ENCODE assay signal across 9 cellular contexts in the genomic region with DNA sequence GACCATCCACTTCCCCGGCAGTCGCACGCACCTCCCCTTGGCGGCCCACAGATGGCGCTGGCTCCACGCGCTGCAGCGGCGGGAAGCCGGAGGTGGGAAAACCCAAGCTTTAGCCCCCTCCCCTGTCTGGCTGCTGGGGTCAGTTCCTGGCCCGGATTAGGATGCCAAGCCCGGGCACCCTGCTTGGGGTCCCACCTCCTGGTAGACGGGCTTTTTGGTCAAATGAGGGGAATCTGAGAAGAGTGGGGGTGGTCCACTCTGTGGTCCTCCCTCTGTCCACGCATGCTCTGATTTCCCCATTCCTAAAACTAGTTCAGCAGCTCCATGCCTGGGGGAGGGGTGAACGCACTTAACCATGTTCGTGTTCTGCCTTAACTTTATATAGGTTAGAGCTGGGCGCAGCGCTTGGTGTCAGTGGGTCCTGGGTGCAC. TPM values are rescaled to one million over a fixed set of nuclear protein-coding genes. Genes with fewer than 3 reads are reported as not detected.
DNase-seq lines count a peak whose midpoint lies in the region; ATAC-seq, FAIRE-seq and TF ChIP-seq lines count a peak whose summit lies in the region.
"Had no signal": no experiment of that assay in that cellular context is flagged by ENCODE, and none has a peak within 500 bp of the region (broad histone marks: within the 10 kb centered on the region; RNA-seq: fewer than 3 reads in every experiment).

No MANE protein-coding gene starts in this region.

- H3K9me1 ChIP-seq in K562 (ENCODE audit: control insufficient read depth, insufficient read depth, low read length) = no peaks in the 10 kb centered on the region

- H3K9me3 ChIP-seq in K562 (replicated peaks; ENCODE audit: control insufficient read depth, insufficient read depth, low read depth, low read length) = no peaks in the 10 kb centered on the region
- no peaks in the 10 kb centered on the region for H3K9me3 ChIP-seq in mesenchymal stem cell (ENCODE audit: control insufficient read depth, low read length)

- 0 out of 2 replicates have a peak overlapping the region, but pooled peaks have one; percentile 5 for H3K4me3 ChIP-seq in K562
- no peak overlapping the region for H3K4me3 ChIP-seq in mesenchymal stem cell (ENCODE audit: insufficient read depth in 1 of 2, low read depth in 1 of 2, low read length in 2 of 2)

- no peaks in the 10 kb centered on the region for H3K79me2 ChIP-seq in K562 (ENCODE audit: control insufficient read depth, insufficient read depth, low read length)

- H4K20me1 ChIP-seq in K562 (replicated peaks; ENCODE audit: control insufficient read depth, insufficient read depth, low read length) = no peaks in the 10 kb centered on the region

- in situ Hi-C loops in K562 (cut with MboI) = loop anchor here (10.0 kb wide), 1 partner anchor 212 kb away; a partner anchor contains a TSS

- peak overlapping the region; percentile 41 to 66; a peak in 2 of 4 replicates for H3K9ac ChIP-seq in K562 (ENCODE audit: insufficient read depth in 1 of 2, low read depth in 2 of 2, low read length in 2 of 2)
- H3K9ac ChIP-seq in mesenchymal stem cell (ENCODE audit: low read length) = no peak overlapping the region

- H3K27ac ChIP-seq in K562 (ENCODE audit: extremely low read depth, low read depth, low read length) = no peak overlapping the region; the same call in 2 of the 3 replicates
- no peak overlapping the region for H3K27ac ChIP-seq in mesenchymal stem cell (ENCODE audit: low read length, poor library complexity, severe bottlenecking)

- H2BK120ac ChIP-seq in mesenchymal stem cell (ENCODE audit: low read depth, low read length) = no peak overlapping the region

- no peak overlapping the region for H2AK5ac ChIP-seq in mesenchymal stem cell (ENCODE audit: low read length, severe bottlenecking)

- POLR2A ChIA-PET in K562 (lab: Yijun Ruan, JAX) = interaction anchor here (0.6 to 1.1 kb wide), 5 partner anchors 9 to 327 kb away, joined by 3 read pairs; no protein-coding TSS in a partner anchor

- H3K18ac ChIP-seq in mesenchymal stem cell (ENCODE audit: low read depth in 1 of 2, low read length in 2 of 2) = no peak overlapping the region

- H2BK12ac ChIP-seq in mesenchymal stem cell (ENCODE audit: low read length in 2 of 2) = no peak overlapping the region

- H3K36me3 ChIP-seq in K562 (ENCODE audit: control insufficient read depth, insufficient read depth, low read length) (no peaks in the 10 kb centered on the region), mesenchymal stem cell (ENCODE audit: control insufficient read depth in 1 of 2, insufficient read depth in 2 of 2, low read depth in 1 of 2, low read length in 2 of 2) (no peaks in the 10 kb centered on the region)

- no peak overlapping the region for H4K8ac ChIP-seq in mesenchymal stem cell (ENCODE audit: low read length)

- 16% methylated on average over 12 of the region's 18 CpGs for WGBS in K562 (ENCODE audit: insufficient coverage, low coverage, missing lambda C conversion rate)
- 23% methylated on average over 17 of the region's 18 CpGs for WGBS in mesenchymal stem cell

- H3K23ac ChIP-seq in mesenchymal stem cell (ENCODE audit: low read length in 2 of 2) = no peak overlapping the region

- no peak for TF ChIP-seq EP300 in Ishikawa (IDR thresholded peaks at IDR 0.05; ENCODE audit: borderline replicate concordance)
- TF ChIP-seq EP300 in K562 (IDR thresholded peaks at IDR 0.05; ENCODE audit: low read length) = no peak

- peaks cover 23 to 27% of the 10 kb centered on the region in 2 experiments for H3K4me1 ChIP-seq in K562 (replicated peaks in 1 of 2; ENCODE audit: control insufficient read depth in 2 of 2, insufficient read depth in 2 of 2, low read length in 2 of 2)
- H3K4me1 ChIP-seq in mesenchymal stem cell (ENCODE audit: control insufficient read depth, insufficient read depth, low read depth, low read length) = no peaks in the 10 kb centered on the region

- H3K4me2 ChIP-seq in K562 (ENCODE audit: insufficient read depth, low read length) = peak overlapping the region; percentile 60
- no peak overlapping the region for H3K4me2 ChIP-seq in mesenchymal stem cell (ENCODE audit: low read length, poor library complexity, severe bottlenecking)

- H4K91ac ChIP-seq in mesenchymal stem cell (ENCODE audit: low read length) = no peak overlapping the region

- TF ChIP-seq RAD21 in Ishikawa (IDR thresholded peaks at IDR 0.05; ENCODE audit: low read depth) (peak; percentile 62), K562 (CRISPR knock-in tag; conservative IDR thresholded peaks at IDR 0.05 in 1 of 2, IDR thresholded peaks at IDR 0.05 in 1 of 2) (peak; percentile 84)

- TF ChIP-seq POLR2A in K562 (conservative IDR thresholded peaks at IDR 0.05) = no peak

- BruUV-seq in K562 (replicated peaks; lab: Mats Ljungman, UMichigan) = no TSS peak

- no peaks in the 10 kb centered on the region for H3K79me1 ChIP-seq in mesenchymal stem cell (replicated peaks; ENCODE audit: low read length, poor library complexity, severe bottlenecking)

- H3K27me3 ChIP-seq in K562 (ENCODE audit: control insufficient read depth in 2 of 2, insufficient read depth in 2 of 2, low read length in 2 of 2) (no peaks in the 10 kb centered on the region), mesenchymal stem cell (ENCODE audit: control insufficient read depth in 1 of 2, insufficient read depth in 1 of 2, low read length in 2 of 2) (no peaks in the 10 kb centered on the region)

- no peak overlapping the region for H2BK15ac ChIP-seq in mesenchymal stem cell (ENCODE audit: low read depth, poor library complexity, severe bottlenecking)

- intact Hi-C loops in K562 (cut with micrococcal nuclease) = loop anchor here (1.0 kb wide), 1 partner anchor 102 kb away; no protein-coding TSS in a partner anchor

- DNase-seq in D721Med (ENCODE audit: insufficient read length, low spot score) = no peak
- DNase-seq in K562 (ENCODE audit: extremely low read depth in 1 of 4, low spot score in 3 of 4) = peak; percentile 68 to 74 (median 73)
- no peak for DNase-seq in mesenchymal stem cell
- no peak for DNase-seq in LoVo (ENCODE audit: low spot score)
- no peak for DNase-seq in pons (ENCODE audit: low spot score)
- no peak for DNase-seq in NCI-H446 (lab: John Stamatoyannopoulos, UW)

- H3K14ac ChIP-seq in mesenchymal stem cell (ENCODE audit: low read length in 2 of 2) = no peak overlapping the region

- H3K4ac ChIP-seq in mesenchymal stem cell (ENCODE audit: low read depth in 1 of 2, low read length in 2 of 2) = no peak overlapping the region

- CTCF ChIA-PET in K562 (lab: Yijun Ruan, JAX; ENCODE audit: low intra/inter-chr PET ratio) = interaction anchor here (0.8 kb wide), 2 partner anchors 238 to 392 kb away, joined by 3 read pairs; no protein-coding TSS in a partner anchor

- H2AFZ ChIP-seq in K562 (ENCODE audit: low read depth, low read length) (peak overlapping the region; percentile 84), mesenchymal stem cell (ENCODE audit: low read depth, low read length) (peak overlapping the region; percentile 63)

- no peak overlapping the region for H2BK5ac ChIP-seq in mesenchymal stem cell (ENCODE audit: low read depth, low read length, poor library complexity, severe bottlenecking)

- TF ChIP-seq CTCF in D721Med (IDR thresholded peaks at IDR 0.05; ENCODE audit: insufficient read depth, missing control alignments) = peak; percentile 51
- peak; percentile 82 to 95 (median 92) for TF ChIP-seq CTCF in K562 (IDR thresholded peaks at IDR 0.05 in 2 of 3, conservative IDR thresholded peaks at IDR 0.05 in 1 of 3; ENCODE audit: insufficient read depth in 2 of 3, low read depth in 1 of 3, low read length in 3 of 3)

- peak; percentile 72 for ATAC-seq in K562
- no peak for ATAC-seq in GM18867 (IDR thresholded peaks at IDR 0.05; ENCODE audit: unreplicated experiment)
- ATAC-seq: left colon had no signal

- FAIRE-seq in D721Med (lab: Jason Lieb, UNC) = no peak
- FAIRE-seq in K562 (lab: Jason Lieb, UNC) = peak; percentile 15

RNA-seq across cellular contexts. Expression of a gene that starts 8.1 kb away (rescaled TPM):
- total RNA-seq in K562 (2011; cell fraction: chromatin; rRNA removed; ENCODE audit: low replicate concordance) = 47.3 and 143 TPM in 2 replicates
- 41.1 and 66.9 TPM in 2 replicates for total RNA-seq in K562 (2011; cell fraction: nucleolus; rRNA removed)
- 46.1 and 57.8 TPM in 2 replicates for total RNA-seq in K562 (2011; cell fraction: nucleoplasm; rRNA removed)
- total RNA-seq in K562 (2014; rRNA removed) (8.2 and 15.2 TPM in 2 replicates), K562 (2014; rRNA removed; fragmentation: Illumina TruSeq; extraction: Trizol) (4.3 and 5.6 TPM in 2 replicates), K562 (2015; rRNA removed; fragmentation: Illumina TruSeq; extraction: Trizol) (4.4 and 4.7 TPM in 2 replicates), K562 (2021) (15.6 and 17.3 TPM in 2 replicates)
- polyA plus RNA-seq in K562 (2011; rRNA removed) (9.8 and 13.6 TPM in 2 replicates), K562 (2014; fragmentation: Illumina TruSeq; extraction: Trizol) (12.3 and 13.9 TPM in 2 replicates), K562 (2014; fragmentation: Nextera tagmentation; extraction: Ambion mirVana) (1 to 10 TPM; 4.4 to 6.4 TPM), K562 (2014; rRNA removed) (14.9 and 19.2 TPM in 2 replicates)
- 9.0 and 9.5 TPM in 2 replicates for polyA plus RNA-seq in K562 (2011; cell fraction: cytosol; rRNA removed)
- 38.9 and 80.5 TPM in 2 replicates for polyA plus RNA-seq in K562 (2011; cell fraction: nucleus; rRNA removed)
- 7.8 and 9.1 TPM in 2 replicates for polyA plus RNA-seq in K562 (2012)
- polyA minus RNA-seq in K562 (2011; rRNA and poly(A)+ RNA removed) = 23.0 and 24.7 TPM in 2 replicates
- 9.8 and 11.3 TPM in 2 replicates for polyA minus RNA-seq in K562 (2011; cell fraction: cytosol; rRNA and poly(A)+ RNA removed)
- 27.9 and 28.3 TPM in 2 replicates for polyA minus RNA-seq in K562 (2011; cell fraction: nucleus; rRNA and poly(A)+ RNA removed)
- polyA plus RNA-seq in mesenchymal stem cell (2013, experiment 1 of 2) = 0.17 TPM
- 0.16 TPM for polyA plus RNA-seq in mesenchymal stem cell (2013, experiment 2 of 2)

RNA-seq across cellular contexts. Expression of a gene that starts 48.5 kb away (rescaled TPM):
- not detected in 2 replicates for total RNA-seq in K562 (2011; cell fraction: chromatin; rRNA removed; ENCODE audit: low replicate concordance)
- total RNA-seq in K562 (2011; cell fraction: nucleolus; rRNA removed) = not detected in 2 replicates
- total RNA-seq in K562 (2011; cell fraction: nucleoplasm; rRNA removed) = not detected in 2 replicates
- not detected in 2 replicates for total RNA-seq in K562 (2014; rRNA removed)
- not detected in 2 replicates for total RNA-seq in K562 (2014; rRNA removed; fragmentation: Illumina TruSeq; extraction: Trizol)
- not detected in 2 replicates for total RNA-seq in K562 (2015; rRNA removed; fragmentation: Illumina TruSeq; extraction: Trizol)
- not detected in 2 replicates for total RNA-seq in K562 (2021)
- not detected in 2 replicates for polyA plus RNA-seq in K562 (2011; rRNA removed)
- polyA plus RNA-seq in K562 (2011; cell fraction: cytosol; rRNA removed) = not detected in 2 replicates
- polyA plus RNA-seq in K562 (2011; cell fraction: nucleus; rRNA removed) = not detected in 2 replicates
- polyA plus RNA-seq in K562 (2012) = not detected in 2 replicates
- polyA plus RNA-seq in K562 (2014; fragmentation: Illumina TruSeq; extraction: Trizol) = not detected in 2 replicates
- polyA plus RNA-seq in K562 (2014; fragmentation: Nextera tagmentation; extraction: Ambion mirVana) = not detected
- polyA plus RNA-seq in K562 (2014; rRNA removed) = not detected in 2 replicates
- not detected in 2 replicates for polyA minus RNA-seq in K562 (2011; rRNA and poly(A)+ RNA removed)
- polyA minus RNA-seq in K562 (2011; cell fraction: cytosol; rRNA and poly(A)+ RNA removed) = not detected in 2 replicates
- not detected in 2 replicates for polyA minus RNA-seq in K562 (2011; cell fraction: nucleus; rRNA and poly(A)+ RNA removed)
- not detected for polyA plus RNA-seq in mesenchymal stem cell (2013, experiment 1 of 2)
- not detected for polyA plus RNA-seq in mesenchymal stem cell (2013, experiment 2 of 2)
- total RNA-seq: left colon had no signal

RNA-seq across cellular contexts. Expression of a gene that starts 48.5 kb away (rescaled TPM):
- not detected in 2 replicates for total RNA-seq in K562 (2011; cell fraction: chromatin; rRNA removed; ENCODE audit: low replicate concordance)
- not detected in 2 replicates for total RNA-seq in K562 (2011; cell fraction: nucleolus; rRNA removed)
- not detected in 2 replicates for total RNA-seq in K562 (2011; cell fraction: nucleoplasm; rRNA removed)
- total RNA-seq in K562 (2014; rRNA removed) (0.08 and 0.14 TPM in 2 replicates), K562 (2014; rRNA removed; fragmentation: Illumina TruSeq; extraction: Trizol) (under 0.01 and 0.04 TPM in 2 replicates), K562 (2015; rRNA removed; fragmentation: Illumina TruSeq; extraction: Trizol) (0.04 and 0.18 TPM in 2 replicates), K562 (2021) (0.16 TPM in 1 of 2 replicates, not detected in the other)
- polyA plus RNA-seq in K562 (2011; rRNA removed) (not detected in 2 replicates), K562 (2014; fragmentation: Illumina TruSeq; extraction: Trizol) (0.07 TPM in 1 of 2 replicates, not detected in the other), K562 (2014; fragmentation: Nextera tagmentation; extraction: Ambion mirVana) (under 1 TPM; 0.08 to 0.11 TPM), K562 (2014; rRNA removed) (0.01 TPM in 1 of 2 replicates, not detected in the other)
- polyA plus RNA-seq in K562 (2011; cell fraction: cytosol; rRNA removed) = 0.06 TPM in 1 of 2 replicates, not detected in the other
- not detected in 2 replicates for polyA plus RNA-seq in K562 (2011; cell fraction: nucleus; rRNA removed)
- polyA plus RNA-seq in K562 (2012) = 0.06 and 0.09 TPM in 2 replicates
- polyA minus RNA-seq in K562 (2011; rRNA and poly(A)+ RNA removed) = not detected in 2 replicates
- not detected in 2 replicates for polyA minus RNA-seq in K562 (2011; cell fraction: cytosol; rRNA and poly(A)+ RNA removed)
- not detected in 2 replicates for polyA minus RNA-seq in K562 (2011; cell fraction: nucleus; rRNA and poly(A)+ RNA removed)
- not detected for polyA plus RNA-seq in mesenchymal stem cell (2013, experiment 1 of 2)
- polyA plus RNA-seq in mesenchymal stem cell (2013, experiment 2 of 2) = not detected
- total RNA-seq: left colon had no signal

Comparison
In these comparisons a context has a peak if more than half of its experiments do, and no peak if none do; other contexts are left out.
1. DNase-seq: peak in K562 (4 of 4); none in D721Med (single experiment), mesenchymal stem cell (single experiment), LoVo (single experiment), pons (single experiment) and NCI-H446 (0 of 2).